Comparison of ENCODE assay signal across 26 cellular contexts in genomic region chr6:104768906-104769305, GRCh38.
DNase-seq lines count a peak whose midpoint lies in the region; ATAC-seq, FAIRE-seq and TF ChIP-seq lines count a peak whose summit lies in the region.
"Had no signal": no experiment of that assay in that cellular context is flagged by ENCODE, and none has a peak within 500 bp of the region (broad histone marks: within the 10 kb centered on the region; RNA-seq: fewer than 3 reads in every experiment).

No MANE protein-coding gene starts in this region.

- TF ChIP-seq CTCF in HepG2 (CRISPR knock-in tag; IDR thresholded peaks at IDR 0.05) (no peak), right lobe of liver (IDR thresholded peaks at IDR 0.05) (no peak), K562 (IDR thresholded peaks at IDR 0.05 in 2 of 3, conservative IDR thresholded peaks at IDR 0.05 in 1 of 3; ENCODE audit: insufficient read depth in 2 of 3, low read depth in 1 of 3, low read length in 3 of 3) (no peak), GM10248 (IDR thresholded peaks at IDR 0.05; ENCODE audit: control extremely low read depth, extremely low read depth, low read depth, missing control alignments) (no peak)

- no peaks in the 10 kb centered on the region for H3K79me2 ChIP-seq in HepG2 (ENCODE audit: insufficient read depth, low read length)
- H3K79me2 ChIP-seq in K562 (ENCODE audit: control insufficient read depth, insufficient read depth, low read length) = no peaks in the 10 kb centered on the region
- H3K79me2 ChIP-seq in trophoblast cell (ENCODE audit: control insufficient read depth, insufficient read depth, low read length, poor library complexity) = no peaks in the 10 kb centered on the region

- TF ChIP-seq EP300 in HepG2 (IDR thresholded peaks at IDR 0.05; ENCODE audit: low read depth in 2 of 2, low read length in 2 of 2) = no peak
- no peak for TF ChIP-seq EP300 in HepG2 (CRISPR knock-in tag; IDR thresholded peaks at IDR 0.05; ENCODE audit: borderline replicate concordance)
- no peak for TF ChIP-seq EP300 in K562 (IDR thresholded peaks at IDR 0.05; ENCODE audit: low read length)

- H3K9ac ChIP-seq in HepG2 (ENCODE audit: insufficient read depth, low read depth, low read length) (no peak overlapping the region), K562 (ENCODE audit: insufficient read depth in 1 of 2, low read depth in 2 of 2, low read length in 2 of 2) (no peak overlapping the region), trophoblast cell (ENCODE audit: low read length) (no peak overlapping the region)
- H3K9ac ChIP-seq: BLaER1 treated with 17β-estradiol and CSF1 and Interleukin-3, amounts not matched to agents 10 nM and 100 nM had no signal

- H3K27me3 ChIP-seq in HepG2 (ENCODE audit: control insufficient read depth in 1 of 2, insufficient read depth in 2 of 2, low read length in 2 of 2) = no peaks in the 10 kb centered on the region
- H3K27me3 ChIP-seq in right lobe of liver = no peaks in the 10 kb centered on the region
- H3K27me3 ChIP-seq in K562 (ENCODE audit: control insufficient read depth in 2 of 2, insufficient read depth in 2 of 2, low read length in 2 of 2) = no peaks in the 10 kb centered on the region
- H3K27me3 ChIP-seq in trophoblast cell (ENCODE audit: insufficient read depth, low read length) = no peaks in the 10 kb centered on the region
- H3K27me3 ChIP-seq: BE2C; BLaER1 treated with 17β-estradiol and CSF1 and Interleukin-3, amounts not matched to agents 10 nM and 100 nM had no signal

- no peak overlapping the region for H3K4ac ChIP-seq in trophoblast cell (ENCODE audit: low read depth, low read length)

- H2AFZ ChIP-seq in HepG2 (ENCODE audit: low read length) = no peak overlapping the region
- H2AFZ ChIP-seq in K562 (ENCODE audit: low read depth, low read length) = no peak overlapping the region
- H2AFZ ChIP-seq in trophoblast cell (ENCODE audit: insufficient read depth, low read length, poor library complexity) = no peak overlapping the region

- H3K9me1 ChIP-seq in K562 (ENCODE audit: control insufficient read depth, insufficient read depth, low read length) = no peaks in the 10 kb centered on the region

- H3K4me2 ChIP-seq in HepG2 (ENCODE audit: low read depth, low read length) (no peak overlapping the region), K562 (ENCODE audit: insufficient read depth, low read length) (no peak overlapping the region), trophoblast cell (ENCODE audit: low read length) (no peak overlapping the region)
- H3K4me2 ChIP-seq: A549; BLaER1 treated with 17β-estradiol and CSF1 and Interleukin-3, amounts not matched to agents 10 nM and 100 nM had no signal

- no peaks in the 10 kb centered on the region for H3K79me1 ChIP-seq in trophoblast cell (ENCODE audit: low read length)

- H3K36me3 ChIP-seq in HepG2 (replicated peaks in 1 of 2; ENCODE audit: control insufficient read depth in 1 of 2, insufficient read depth in 2 of 2, low read length in 2 of 2) (no peaks in the 10 kb centered on the region), right lobe of liver (no peaks in the 10 kb centered on the region), K562 (ENCODE audit: control insufficient read depth, insufficient read depth, low read length) (peaks cover 9% of the 10 kb centered on the region; the same call in 2 of the 3 replicates), trophoblast cell (ENCODE audit: control insufficient read depth in 1 of 2, insufficient read depth in 2 of 2, low read length in 2 of 2) (peaks cover 3% of the 10 kb centered on the region in 2 experiments)
- H3K36me3 ChIP-seq: BE2C, HAP-1 had no signal

- H4K8ac ChIP-seq in trophoblast cell (ENCODE audit: low read depth, low read length) = no peak overlapping the region

- H4K20me1 ChIP-seq in HepG2 (ENCODE audit: insufficient read depth, low read length) (no peaks in the 10 kb centered on the region), K562 (replicated peaks; ENCODE audit: control insufficient read depth, insufficient read depth, low read length) (no peaks in the 10 kb centered on the region)
- H4K20me1 ChIP-seq: BLaER1 treated with 17β-estradiol and CSF1 and Interleukin-3, amounts not matched to agents 10 nM and 100 nM had no signal

- no peak for ATAC-seq in HepG2
- ATAC-seq in right lobe of liver = no peak
- ATAC-seq in K562 = no peak
- ATAC-seq: A549 had no signal

- no peak overlapping the region for H3K23ac ChIP-seq in trophoblast cell (ENCODE audit: low read length)

- no peak overlapping the region for H3K18ac ChIP-seq in trophoblast cell (ENCODE audit: low read length)

- intact Hi-C loops in HepG2 (cut with micrococcal nuclease; ENCODE audit: unreplicated experiment) = no loop called here
- intact Hi-C loops in right lobe of liver (cut with DNase I) = no loop called here
- intact Hi-C loops in K562 (cut with micrococcal nuclease) = no loop called here

- 96% methylated on average over 1 of the region's 1 CpG for WGBS in HepG2 (ENCODE audit: low lambda C conversion rate)
- 92% methylated on average over 1 of the region's 1 CpG for WGBS in right lobe of liver (ENCODE audit: insufficient coverage, low coverage, low lambda C conversion rate, missing lambda C conversion rate)
- 69% methylated on average over 1 of the region's 1 CpG for WGBS in K562 (ENCODE audit: insufficient coverage, low coverage, missing lambda C conversion rate)
- WGBS in trophoblast cell (ENCODE audit: extremely low coverage, insufficient coverage, insufficient read length) = no CpG with 5 or more reads among the region's 1 CpG

- TF ChIP-seq POLR2A in HepG2 (IDR thresholded peaks at IDR 0.05; ENCODE audit: insufficient read depth in 1 of 2, low read depth in 2 of 2, low read length in 2 of 2) (no peak), right lobe of liver (IDR thresholded peaks at IDR 0.05) (no peak), K562 (conservative IDR thresholded peaks at IDR 0.05) (no peak)

- FAIRE-seq in HepG2 (lab: Jason Lieb, UNC) (no peak), K562 (lab: Jason Lieb, UNC) (no peak)
- FAIRE-seq: A549, D721Med, GM12891, GM18507, H54 had no signal

- no peak overlapping the region for H4K91ac ChIP-seq in trophoblast cell (ENCODE audit: low read depth, low read length)

- BruUV-seq in HepG2 (replicated peaks; lab: Mats Ljungman, UMichigan) (no TSS peak), K562 (replicated peaks; lab: Mats Ljungman, UMichigan) (no TSS peak)

- H3K4me3 ChIP-seq in HepG2 (replicated peaks in 1 of 3; ENCODE audit: insufficient read depth in 1 of 3, low read depth in 2 of 3, low read length in 3 of 3) (no peak overlapping the region), right lobe of liver (no peak overlapping the region), K562 (no peak overlapping the region), trophoblast cell (ENCODE audit: low read depth, low read length) (no peak overlapping the region)
- H3K4me3 ChIP-seq: A549; BLaER1 treated with 17β-estradiol and CSF1 and Interleukin-3, amounts not matched to agents 10 nM and 100 nM; HAP-1 had no signal

- H3K4me1 ChIP-seq in HepG2 (ENCODE audit: insufficient read depth, low read length) = no peaks in the 10 kb centered on the region
- H3K4me1 ChIP-seq in right lobe of liver = no peaks in the 10 kb centered on the region
- no peaks in the 10 kb centered on the region for H3K4me1 ChIP-seq in K562 (replicated peaks in 1 of 2; ENCODE audit: control insufficient read depth in 2 of 2, insufficient read depth in 2 of 2, low read length in 2 of 2)
- H3K4me1 ChIP-seq in trophoblast cell (ENCODE audit: control insufficient read depth in 1 of 2, insufficient read depth in 2 of 2, low read length in 2 of 2) = no peaks in the 10 kb centered on the region
- H3K4me1 ChIP-seq: A549 had no signal

- CTCF ChIA-PET in HepG2 (lab: Yijun Ruan, JAX; ENCODE audit: low intra/inter-chr PET ratio, low total read pairs) (no interaction called here), K562 (lab: Yijun Ruan, JAX; ENCODE audit: low intra/inter-chr PET ratio) (no interaction called here), GM10248 (lab: Yijun Ruan, JAX) (interaction anchor here (1.4 to 3.0 kb wide), 3 partner anchors 47 to 88 kb away, joined by 3 to 14 read pairs (median 3); no protein-coding TSS in a partner anchor)

- no peak overlapping the region for H4K12ac ChIP-seq in trophoblast cell (ENCODE audit: low read depth, low read length)

- no peak overlapping the region for H2BK120ac ChIP-seq in trophoblast cell (ENCODE audit: insufficient read depth, low read length, poor library complexity)

- H2BK12ac ChIP-seq in trophoblast cell (ENCODE audit: low read length) = peak overlapping the region; percentile 31

- POLR2A ChIA-PET in HepG2 (lab: Yijun Ruan, JAX) = no interaction called here
- POLR2A ChIA-PET in K562 (lab: Yijun Ruan, JAX) = no interaction called here
- POLR2A ChIA-PET in GM10248 (lab: Yijun Ruan, JAX) = no interaction called here

- no peak overlapping the region for H3K14ac ChIP-seq in trophoblast cell (ENCODE audit: low read length)

- H3K9me3 ChIP-seq in HepG2 (ENCODE audit: low read length) (no peaks in the 10 kb centered on the region), right lobe of liver (no peaks in the 10 kb centered on the region), K562 (replicated peaks; ENCODE audit: control insufficient read depth, insufficient read depth, low read depth, low read length) (no peaks in the 10 kb centered on the region), trophoblast cell (ENCODE audit: insufficient read depth, low read depth, low read length) (no peaks in the 10 kb centered on the region)
- H3K9me3 ChIP-seq: A549, BE2C, HAP-1 had no signal

- DNase-seq in HepG2 (ENCODE audit: low spot score) (no peak), right lobe of liver (no peak), K562 (ENCODE audit: extremely low read depth in 1 of 4, low spot score in 3 of 4) (no peak), trophoblast cell (no peak), GM10248 (ENCODE audit: extremely low spot score) (no peak), HuH-7 (ENCODE audit: low spot score) (no peak)
- no peak for DNase-seq in stimulated activated CD4-positive, alpha-beta T cell treated with anti-CD3 and anti-CD28 coated beads, Interleukin-4, amount 100 ng/mL, for 24 hours
- DNase-seq: 8988T; ACHN; AML-193; BE2C; CD4-positive, alpha-beta T cell; CD8-positive, alpha-beta memory T cell; DMS 273 treated with DMSO at 0.1 percent for 48 hours; DMS79; EL; GDM1; GOT3; HFFc6 had no signal

- no peak overlapping the region for H2BK5ac ChIP-seq in trophoblast cell (ENCODE audit: low read depth, low read length, poor library complexity)

- in situ Hi-C loops in HepG2 (cut with HindIII; ENCODE audit: extremely low pct_ligation_motif_present, low pct_unique_long_range_greater_than_20kb) (loop anchor here (5.0 kb wide), 1 partner anchor 87 kb away; no protein-coding TSS in a partner anchor), K562 (cut with MboI) (loop anchor here (5.0 kb wide), 1 partner anchor 87 kb away; no protein-coding TSS in a partner anchor)

- H3K27ac ChIP-seq in HepG2 (ENCODE audit: extremely low read length, insufficient read depth, low read length) (no peak overlapping the region), right lobe of liver (no peak overlapping the region), K562 (ENCODE audit: extremely low read depth, low read depth, low read length) (no peak overlapping the region), trophoblast cell (ENCODE audit: low read depth, low read length) (no peak overlapping the region)
- H3K27ac ChIP-seq: A549; BLaER1 treated with 17β-estradiol and CSF1 and Interleukin-3, amounts not matched to agents 10 nM and 100 nM had no signal

- no peak overlapping the region for H2AK5ac ChIP-seq in trophoblast cell (ENCODE audit: low read length)

- no peak for TF ChIP-seq RAD21 in HepG2 (CRISPR knock-in tag; IDR thresholded peaks at IDR 0.05)
- TF ChIP-seq RAD21 in K562 (CRISPR knock-in tag; conservative IDR thresholded peaks at IDR 0.05 in 1 of 2, IDR thresholded peaks at IDR 0.05 in 1 of 2) = no peak

Comparison
In these comparisons a context has a peak if more than half of its experiments do, and no peak if none do; other contexts are left out.
1. Of the 241 proteins assayed by ChIP-seq in both HepG2 and K562: peak only in HepG2: none; only in K562: NFE2; in both: none; in neither: 240.